ENCODE assay signal across 8 cellular contexts in the genomic region with DNA sequence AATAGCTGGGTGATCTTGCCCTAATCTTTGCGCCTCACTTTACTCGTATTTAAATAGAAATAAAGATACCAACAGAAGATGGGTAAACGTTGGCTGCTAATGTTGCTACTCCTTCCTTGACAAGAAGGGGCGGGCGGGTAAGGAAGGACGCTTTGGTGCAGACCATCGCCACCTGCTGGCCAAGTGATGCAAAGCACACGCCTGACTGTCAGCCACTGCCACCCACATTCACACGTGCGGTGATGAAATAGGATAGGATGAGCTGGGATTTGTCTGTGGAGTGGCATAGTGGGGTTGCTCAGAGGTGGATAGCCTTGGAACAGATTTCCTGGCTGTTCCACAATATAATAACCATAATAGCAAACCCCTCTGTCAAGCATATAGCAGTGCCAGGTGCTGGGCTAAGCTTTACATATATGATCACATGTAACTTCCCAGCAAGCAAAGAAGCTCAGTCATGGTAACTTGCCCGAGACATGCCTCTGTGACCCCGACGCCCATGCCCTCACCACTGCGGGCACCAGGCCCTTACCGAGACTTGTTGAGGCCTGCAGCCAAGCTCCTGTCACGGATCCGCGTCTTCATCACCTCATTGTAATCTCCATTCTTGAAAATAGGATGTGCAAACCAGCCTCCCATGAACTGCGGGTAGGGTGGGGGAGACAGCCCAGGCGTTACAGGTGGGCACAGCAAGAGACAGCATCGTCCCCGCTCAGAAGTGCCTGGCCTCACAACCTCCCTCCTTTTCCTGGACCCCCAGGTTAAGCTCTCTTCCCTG.
DNase-seq lines count a peak whose midpoint lies in the region; ATAC-seq lines count a peak whose summit lies in the region.

No MANE protein-coding gene starts in this region.

- no peak overlapping the region for H3K4me3 Mint-ChIP-seq in effector memory CD8-positive, alpha-beta T cell

- ATAC-seq in GM19438 (IDR thresholded peaks at IDR 0.05; ENCODE audit: low read depth, unreplicated experiment), result peak; percentile 74
- ATAC-seq in effector memory CD8-positive, alpha-beta T cell (replicated peaks), result peak; percentile 86

- H3K9me3 Mint-ChIP-seq in effector memory CD8-positive, alpha-beta T cell, result peaks cover 0 to 3% of the 10 kb centered on the region in 2 donors

- no peaks in the 10 kb centered on the region for H3K27me3 Mint-ChIP-seq in effector memory CD8-positive, alpha-beta T cell

- DNase-seq in CD1c-positive myeloid dendritic cell (ENCODE audit: extremely low spot score), result peak; percentile 84
- DNase-seq in HPDE6-E6E7 (ENCODE audit: extremely low spot score), result peak; percentile 77
- DNase-seq in NOMO-1 treated with DMSO at 0.1 percent for 48 hours (lab: John Stamatoyannopoulos, UW; ENCODE audit: unreplicated experiment), result peak; percentile 61
- DNase-seq in activated CD8-positive, alpha-beta memory T cell treated with anti-CD3 and anti-CD28 coated beads for 24 hours, result peak; percentile 91
- DNase-seq in effector memory CD8-positive, alpha-beta T cell, result peak; percentile 65 to 76 (median 71)
- DNase-seq in midbrain (lab: John Stamatoyannopoulos, UW), result peak; percentile 49
- peak; percentile 56 to 62 for DNase-seq in stimulated activated CD8-positive, alpha-beta memory T cell treated with anti-CD3 and anti-CD28 coated beads, Interleukin-4, amount 100 ng/mL, for 4 hours (ENCODE audit: low read depth in 2 of 2, low spot score in 1 of 2)

- peaks cover 4 to 12% of the 10 kb centered on the region in 2 donors for H3K4me1 Mint-ChIP-seq in effector memory CD8-positive, alpha-beta T cell (ENCODE audit: low read depth in 2 of 2)

- peaks cover 4% of the 10 kb centered on the region for H3K36me3 Mint-ChIP-seq in effector memory CD8-positive, alpha-beta T cell (ENCODE audit: insufficient read depth)

- no peak overlapping the region for H3K27ac Mint-ChIP-seq in effector memory CD8-positive, alpha-beta T cell

Comparison
In these comparisons a context has a peak if more than half of its experiments do, and no peak if none do; other contexts are left out.
1. Peak in every context shown above with its lines: DNase-seq and ATAC-seq.